Comparison of ENCODE assay signal across 8 cellular contexts in the genomic region with DNA sequence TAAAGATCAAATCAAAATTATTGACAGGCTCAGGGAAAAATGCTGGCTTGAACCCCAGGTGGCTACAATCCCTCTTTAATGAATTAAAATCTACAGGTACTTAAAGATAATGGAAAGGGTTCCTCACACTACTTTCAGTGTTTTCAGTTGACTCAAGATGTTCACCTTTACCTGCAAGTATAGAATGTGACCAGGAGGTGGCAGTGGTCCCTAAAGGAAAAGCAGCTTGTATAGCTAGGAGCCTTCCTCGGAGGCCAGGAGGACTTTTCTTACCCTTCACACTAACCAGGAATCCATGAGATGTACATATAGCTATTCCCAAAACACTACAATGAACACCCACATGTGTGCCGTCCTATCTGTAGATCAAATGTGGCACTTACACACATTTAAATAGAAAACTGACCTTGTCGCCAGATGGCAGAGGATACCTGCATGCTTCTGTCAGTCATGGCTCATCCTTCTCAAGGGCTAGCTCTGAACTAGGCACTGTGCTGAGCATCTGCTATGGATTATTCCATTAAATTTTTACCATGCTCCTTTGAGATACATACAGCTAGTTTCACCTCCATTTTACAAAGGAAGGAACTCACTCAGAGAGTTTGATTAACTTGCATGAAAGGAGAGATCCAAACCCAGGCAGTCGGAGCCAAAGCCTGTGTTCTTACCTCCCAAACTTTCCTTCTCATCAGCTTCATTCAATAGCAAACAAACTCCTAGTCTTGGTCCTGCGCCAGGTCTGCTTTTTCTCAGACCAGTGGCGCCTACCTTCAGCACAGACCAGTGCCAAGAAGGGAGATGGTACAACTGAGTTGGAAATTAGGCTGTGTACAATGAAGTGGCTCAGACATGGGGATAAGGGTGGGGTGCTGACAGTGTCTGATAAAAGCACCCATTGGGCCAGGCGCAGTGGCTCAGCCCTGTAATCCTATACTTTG. TPM values are rescaled to one million over a fixed set of nuclear protein-coding genes. Genes with fewer than 3 reads are reported as not detected.
DNase-seq lines count a peak whose midpoint lies in the region; ATAC-seq, FAIRE-seq and TF ChIP-seq lines count a peak whose summit lies in the region.

No MANE protein-coding gene starts in this region.

- H3K9me3 ChIP-seq in H1 (ENCODE audit: insufficient read depth in 2 of 2, low read depth in 1 of 2, low read length in 1 of 2) (peaks cover 3 to 7% of the 10 kb centered on the region in 2 experiments; a peak in 3 of 4 replicates), mesenchymal stem cell (ENCODE audit: control insufficient read depth, low read length) (no peaks in the 10 kb centered on the region)

- H3K14ac ChIP-seq in H1 (ENCODE audit: insufficient read length): no peak overlapping the region
- H3K14ac ChIP-seq in mesenchymal stem cell (ENCODE audit: low read length in 2 of 2): no peak overlapping the region

- no peak for DNase-seq in AG09319 (ENCODE audit: extremely low read depth, low read depth)
- DNase-seq in NCI-H446 (lab: John Stamatoyannopoulos, UW): peak; percentile 29 to 64
- DNase-seq in activated CD4-positive, alpha-beta T cell treated with anti-CD3 and anti-CD28 coated beads for 4 hours: peak; percentile 8 to 46
- DNase-seq in H1 (ENCODE audit: low read depth in 1 of 2, low spot score in 2 of 2): peak; percentile 17 to 64
- peak; percentile 74 for DNase-seq in mesenchymal stem cell
- peak; percentile 18 to 55 for DNase-seq in stimulated activated effector memory CD8-positive, alpha-beta T cell treated with anti-CD3 and anti-CD28 coated beads, Interleukin-12 subunit alpha, Interleukin-12 subunit beta, amount 100 ng/mL, for 72 hours (ENCODE audit: low spot score in 2 of 2)

- H3K4me3 Mint-ChIP-seq in stimulated activated effector memory CD8-positive, alpha-beta T cell treated with anti-CD3 and anti-CD28 coated beads, Interleukin-12 subunit alpha, Interleukin-12 subunit beta, amount 100 ng/mL, for 72 hours: no peak overlapping the region

- CTCF ChIA-PET in H1 (lab: Charles Lee; ENCODE audit: partially characterized antibody): interaction anchor here (0.6 to 9.1 kb wide), 32 partner anchors 10 to 909 kb away, joined by 3 to 166 read pairs (median 4); a partner anchor contains a TSS

- peak; percentile 7 for FAIRE-seq in H1 (lab: Jason Lieb, UNC)

- H2BK12ac ChIP-seq in H1 (ENCODE audit: low read depth, low read length): no peak overlapping the region
- H2BK12ac ChIP-seq in mesenchymal stem cell (ENCODE audit: low read length in 2 of 2): peak overlapping the region in 1 of 2 experiments; percentile 58

- no peak overlapping the region for H3K56ac ChIP-seq in H1 (replicated peaks; ENCODE audit: insufficient read length, low read depth, low read length)

- H3K23ac ChIP-seq in H1 (ENCODE audit: insufficient read length) (no peak overlapping the region), mesenchymal stem cell (ENCODE audit: low read length in 2 of 2) (no peak overlapping the region)

- no peak overlapping the region for H4K5ac ChIP-seq in H1 (ENCODE audit: insufficient read length, low read depth, low read length)

- no peaks in the 10 kb centered on the region for H3K79me2 ChIP-seq in H1 (ENCODE audit: control insufficient read depth in 1 of 2, insufficient read depth in 2 of 2, low read length in 2 of 2)

- no peak overlapping the region for H2BK120ac ChIP-seq in H1 (replicated peaks; ENCODE audit: low read depth, low read length)
- no peak overlapping the region for H2BK120ac ChIP-seq in mesenchymal stem cell (ENCODE audit: low read depth, low read length)

- no peak overlapping the region for H4K8ac ChIP-seq in H1 (ENCODE audit: extremely low read depth, insufficient read depth, low read length)
- no peak overlapping the region for H4K8ac ChIP-seq in mesenchymal stem cell (ENCODE audit: low read length)

- 76% methylated on average over 7 of the region's 7 CpGs; no CpG with 5 or more reads in 1 of the 2 experiments for WGBS in H1 (ENCODE audit: extremely low coverage in 1 of 2, insufficient coverage in 1 of 2, insufficient read length in 1 of 2, insufficient replicate concordance in 2 of 2, low coverage in 1 of 2, low lambda C conversion rate in 2 of 2, missing lambda C conversion rate in 1 of 2), 2 experiments
- 64% methylated on average over 6 of the region's 7 CpGs for whole genome bisulfite sequencing in mesenchymal stem cell

- H2AFZ ChIP-seq in H1 (ENCODE audit: low read length): no peak overlapping the region
- no peak overlapping the region for H2AFZ ChIP-seq in mesenchymal stem cell (ENCODE audit: low read depth, low read length)

- H3K4me1 ChIP-seq in H1 (replicated peaks in 1 of 4; ENCODE audit: control insufficient read depth in 3 of 4, insufficient read depth in 4 of 4, low read length in 3 of 4) (no peaks in the 10 kb centered on the region), mesenchymal stem cell (ENCODE audit: control insufficient read depth, insufficient read depth, low read depth, low read length) (no peaks in the 10 kb centered on the region)

- no peaks in the 10 kb centered on the region for H3K36me3 ChIP-seq in H1 (ENCODE audit: control insufficient read depth in 2 of 4, insufficient read depth in 4 of 4, low read length in 3 of 4)
- H3K36me3 ChIP-seq in mesenchymal stem cell (ENCODE audit: control insufficient read depth in 1 of 2, insufficient read depth in 2 of 2, low read depth in 1 of 2, low read length in 2 of 2): no peaks in the 10 kb centered on the region

- H4K20me1 ChIP-seq in H1 (replicated peaks in 1 of 2; ENCODE audit: control insufficient read depth in 1 of 2, insufficient read depth in 2 of 2, low read length in 2 of 2): no peaks in the 10 kb centered on the region

- H3K79me1 ChIP-seq in H1 (ENCODE audit: low read depth, low read length) (no peaks in the 10 kb centered on the region), mesenchymal stem cell (replicated peaks; ENCODE audit: low read length, poor library complexity, severe bottlenecking) (no peaks in the 10 kb centered on the region)

- H3K4ac ChIP-seq in H1 (replicated peaks; ENCODE audit: insufficient read length, low read depth, low read length) (no peak overlapping the region), mesenchymal stem cell (ENCODE audit: low read depth in 1 of 2, low read length in 2 of 2) (no peak overlapping the region)

- H2BK15ac ChIP-seq in H1 (ENCODE audit: low read length): no peak overlapping the region
- H2BK15ac ChIP-seq in mesenchymal stem cell (ENCODE audit: low read depth, poor library complexity, severe bottlenecking): no peak overlapping the region

- H3K4me1 Mint-ChIP-seq in stimulated activated effector memory CD8-positive, alpha-beta T cell treated with anti-CD3 and anti-CD28 coated beads, Interleukin-12 subunit alpha, Interleukin-12 subunit beta, amount 100 ng/mL, for 72 hours: no peaks in the 10 kb centered on the region

- ATAC-seq in GM18519 (IDR thresholded peaks at IDR 0.05; ENCODE audit: low FRiP score, unreplicated experiment) (peak; percentile 82), HG03103 (IDR thresholded peaks at IDR 0.05; ENCODE audit: low read depth, unreplicated experiment) (peak; percentile 72)
- peak; percentile 65 for ATAC-seq in stimulated activated effector memory CD8-positive, alpha-beta T cell treated with anti-CD3 and anti-CD28 coated beads, Interleukin-12 subunit alpha, Interleukin-12 subunit beta, amount 100 ng/mL, for 72 hours

- no peak overlapping the region for H3K18ac ChIP-seq in H1 (ENCODE audit: extremely low read depth, low read length)
- no peak overlapping the region for H3K18ac ChIP-seq in mesenchymal stem cell (ENCODE audit: low read depth in 1 of 2, low read length in 2 of 2)

- no peaks in the 10 kb centered on the region for H3K36me3 Mint-ChIP-seq in stimulated activated effector memory CD8-positive, alpha-beta T cell treated with anti-CD3 and anti-CD28 coated beads, Interleukin-12 subunit alpha, Interleukin-12 subunit beta, amount 100 ng/mL, for 72 hours

- H2BK5ac ChIP-seq in H1 (ENCODE audit: low read depth, low read length): no peak overlapping the region
- H2BK5ac ChIP-seq in mesenchymal stem cell (ENCODE audit: low read depth, low read length, poor library complexity, severe bottlenecking): no peak overlapping the region

- no peak overlapping the region for H2BK20ac ChIP-seq in H1 (ENCODE audit: low read length)

- no peak overlapping the region for H3K27ac ChIP-seq in H1 (ENCODE audit: low read depth, low read length)
- H3K27ac ChIP-seq in mesenchymal stem cell (ENCODE audit: low read length, poor library complexity, severe bottlenecking): no peak overlapping the region

- no peaks in the 10 kb centered on the region for H3K9me3 Mint-ChIP-seq in stimulated activated effector memory CD8-positive, alpha-beta T cell treated with anti-CD3 and anti-CD28 coated beads, Interleukin-12 subunit alpha, Interleukin-12 subunit beta, amount 100 ng/mL, for 72 hours

- peak; percentile 94 to 95 for TF ChIP-seq RAD21 in H1 (IDR thresholded peaks at IDR 0.05 in 1 of 2, conservative IDR thresholded peaks at IDR 0.05 in 1 of 2; ENCODE audit: low read depth in 2 of 2, low read length in 2 of 2)

- H3K4me3 ChIP-seq in H1 (ENCODE audit: extremely low read depth in 1 of 4, insufficient read depth in 2 of 4, low read depth in 3 of 4, low read length in 4 of 4): no peak overlapping the region
- no peak overlapping the region for H3K4me3 ChIP-seq in mesenchymal stem cell (ENCODE audit: insufficient read depth in 1 of 2, low read depth in 1 of 2, low read length in 2 of 2)

- TF ChIP-seq EP300 in H1 (IDR thresholded peaks at IDR 0.05; ENCODE audit: borderline replicate concordance in 1 of 2, low read depth in 2 of 2, low read length in 2 of 2): no peak

- H3K9ac ChIP-seq in H1 (replicated peaks in 1 of 4; ENCODE audit: extremely low read depth in 1 of 4, low read depth in 3 of 4, low read length in 3 of 4): no peak overlapping the region
- no peak overlapping the region for H3K9ac ChIP-seq in mesenchymal stem cell (ENCODE audit: low read length)

- TF ChIP-seq POLR2A in H1 (IDR thresholded peaks at IDR 0.05; ENCODE audit: control extremely low read depth in 1 of 2, low read depth in 2 of 2, low read length in 2 of 2): no peak

- TF ChIP-seq CTCF in AG09319 (IDR thresholded peaks at IDR 0.05; ENCODE audit: low read depth, low read length) (peak; percentile 72), H1 (IDR thresholded peaks at IDR 0.05; ENCODE audit: control extremely low read depth in 1 of 3, insufficient read depth in 1 of 3, low read depth in 1 of 3, low read length in 3 of 3) (peak in 2 of 3 experiments; percentile 72 to 78; a peak in 3 of 4 replicates)

- H3K4me2 ChIP-seq in H1 (ENCODE audit: insufficient read depth in 1 of 2, low read depth in 2 of 2, low read length in 2 of 2) (no peak overlapping the region), mesenchymal stem cell (ENCODE audit: low read length, poor library complexity, severe bottlenecking) (no peak overlapping the region)

- H4K91ac ChIP-seq in H1 (replicated peaks; ENCODE audit: insufficient read length, low read length) (no peak overlapping the region), mesenchymal stem cell (ENCODE audit: low read length) (no peak overlapping the region)

- H2AK5ac ChIP-seq in H1 (ENCODE audit: low read depth, low read length) (no peak overlapping the region), mesenchymal stem cell (ENCODE audit: low read length, severe bottlenecking) (no peak overlapping the region)

- H3K27ac Mint-ChIP-seq in stimulated activated effector memory CD8-positive, alpha-beta T cell treated with anti-CD3 and anti-CD28 coated beads, Interleukin-12 subunit alpha, Interleukin-12 subunit beta, amount 100 ng/mL, for 72 hours: no peak overlapping the region

- no peaks in the 10 kb centered on the region for H3K23me2 ChIP-seq in H1 (ENCODE audit: low read depth, low read length)

- H3K27me3 ChIP-seq in H1 (replicated peaks in 1 of 4; ENCODE audit: control insufficient read depth in 3 of 4, extremely low read depth in 1 of 4, insufficient read depth in 3 of 4, low read length in 3 of 4) (no peaks in the 10 kb centered on the region), mesenchymal stem cell (ENCODE audit: control insufficient read depth in 1 of 2, insufficient read depth in 1 of 2, low read length in 2 of 2) (peaks cover 0 to 5% of the 10 kb centered on the region in 2 experiments)

- POLR2A ChIA-PET in H1 (lab: Charles Lee; ENCODE audit: partially characterized antibody): interaction anchor here (1.3 kb wide), 1 partner anchor 73 kb away, joined by 3 read pairs; a partner anchor contains a TSS

RNA-seq across cellular contexts. Expression of a gene that starts 24.5 kb away (rescaled TPM):
- not detected in 2 replicates for total RNA-seq in H1 (2021; fragmentation: NEBNext Ultra II Directional; extraction: Animal tissue kit (Norgen Biotek cat#: 25700))
- not detected in 2 replicates for polyA plus RNA-seq in H1 (2011; rRNA removed)
- not detected for polyA plus RNA-seq in H1 (2011; cell fraction: cytosol; rRNA removed)
- polyA plus RNA-seq in H1 (2011; cell fraction: nucleus; rRNA removed): not detected
- not detected in 4 replicates for polyA plus RNA-seq in H1 (2012, experiment 1 of 2)
- polyA plus RNA-seq in H1 (2012, experiment 2 of 2): not detected
- polyA plus RNA-seq in H1 (2013, experiment 1 of 2): not detected
- not detected for polyA plus RNA-seq in H1 (2013, experiment 2 of 2)
- not detected in 2 replicates for polyA minus RNA-seq in H1 (2011; rRNA and poly(A)+ RNA removed)
- not detected for polyA minus RNA-seq in H1 (2011; cell fraction: cytosol; rRNA and poly(A)+ RNA removed)
- polyA minus RNA-seq in H1 (2011; cell fraction: nucleus; rRNA and poly(A)+ RNA removed): not detected
- not detected for polyA plus RNA-seq in mesenchymal stem cell (2013, experiment 1 of 2)
- not detected for polyA plus RNA-seq in mesenchymal stem cell (2013, experiment 2 of 2)
